Comparison of ENCODE assay signal across 1 cellular context in the genomic region with DNA sequence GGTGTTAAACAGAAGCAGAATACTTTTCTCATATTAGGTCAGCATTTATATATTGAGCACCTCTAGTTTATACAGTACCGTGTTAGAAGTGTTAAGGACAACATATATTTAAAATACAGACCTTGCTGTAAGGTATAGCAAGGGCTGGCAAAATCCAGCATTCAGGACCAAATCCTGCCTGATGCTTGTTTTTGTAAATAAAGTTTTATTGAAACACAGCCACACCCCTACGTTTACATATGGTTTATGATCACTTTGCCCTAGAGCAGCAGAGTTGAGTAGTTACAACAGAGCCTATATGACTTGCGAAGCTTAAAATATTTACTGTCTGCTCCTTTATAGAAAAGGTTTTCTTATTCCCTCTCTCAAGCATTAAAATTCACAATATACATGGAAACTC.
A peak's percentile ranks its signal among the peaks of the same experiment; 100 is the strongest.
TF ChIP-seq lines count a peak whose summit lies in the region.

No MANE protein-coding gene starts in this region.

TF ChIP-seq in K562, 482 proteins besides CTCF, POLR2A, EP300 and RAD21 (continued from another document):
- TF ChIP-seq, protein P1, sequence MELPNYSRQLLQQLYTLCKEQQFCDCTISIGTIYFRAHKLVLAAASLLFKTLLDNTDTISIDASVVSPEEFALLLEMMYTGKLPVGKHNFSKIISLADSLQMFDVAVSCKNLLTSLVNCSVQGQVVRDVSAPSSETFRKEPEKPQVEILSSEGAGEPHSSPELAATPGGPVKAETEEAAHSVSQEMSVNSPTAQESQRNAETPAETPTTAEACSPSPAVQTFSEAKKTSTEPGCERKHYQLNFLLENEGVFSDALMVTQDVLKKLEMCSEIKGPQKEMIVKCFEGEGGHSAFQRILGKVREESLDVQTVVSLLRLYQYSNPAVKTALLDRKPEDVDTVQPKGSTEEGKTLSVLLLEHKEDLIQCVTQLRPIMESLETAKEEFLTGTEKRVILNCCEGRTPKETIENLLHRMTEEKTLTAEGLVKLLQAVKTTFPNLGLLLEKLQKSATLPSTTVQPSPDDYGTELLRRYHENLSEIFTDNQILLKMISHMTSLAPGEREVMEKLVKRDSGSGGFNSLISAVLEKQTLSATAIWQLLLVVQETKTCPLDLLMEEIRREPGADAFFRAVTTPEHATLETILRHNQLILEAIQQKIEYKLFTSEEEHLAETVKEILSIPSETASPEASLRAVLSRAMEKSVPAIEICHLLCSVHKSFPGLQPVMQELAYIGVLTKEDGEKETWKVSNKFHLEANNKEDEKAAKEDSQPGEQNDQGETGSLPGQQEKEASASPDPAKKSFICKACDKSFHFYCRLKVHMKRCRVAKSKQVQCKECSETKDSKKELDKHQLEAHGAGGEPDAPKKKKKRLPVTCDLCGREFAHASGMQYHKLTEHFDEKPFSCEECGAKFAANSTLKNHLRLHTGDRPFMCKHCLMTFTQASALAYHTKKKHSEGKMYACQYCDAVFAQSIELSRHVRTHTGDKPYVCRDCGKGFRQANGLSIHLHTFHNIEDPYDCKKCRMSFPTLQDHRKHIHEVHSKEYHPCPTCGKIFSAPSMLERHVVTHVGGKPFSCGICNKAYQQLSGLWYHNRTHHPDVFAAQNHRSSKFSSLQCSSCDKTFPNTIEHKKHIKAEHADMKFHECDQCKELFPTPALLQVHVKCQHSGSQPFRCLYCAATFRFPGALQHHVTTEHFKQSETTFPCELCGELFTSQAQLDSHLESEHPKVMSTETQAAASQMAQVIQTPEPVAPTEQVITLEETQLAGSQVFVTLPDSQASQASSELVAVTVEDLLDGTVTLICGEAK (IDR thresholded peaks at IDR 0.05), result peak; percentile 85
- TF ChIP-seq, protein P1 (CRISPR knock-in tag; IDR thresholded peaks at IDR 0.05), result peak; percentile 81
